In genomic region chr15:90414408-90415028, GRCh38 we compare ENCODE assay signal across 11 cellular contexts. TPM values are rescaled to one million over a fixed set of nuclear protein-coding genes. Genes with fewer than 3 reads are reported as not detected.
DNase-seq lines count a peak whose midpoint lies in the region; ATAC-seq and TF ChIP-seq lines count a peak whose summit lies in the region.
"Had no signal": no experiment of that assay in that cellular context is flagged by ENCODE, and none has a peak within 500 bp of the region (broad histone marks: within the 10 kb centered on the region; RNA-seq: fewer than 3 reads in every experiment).

No MANE protein-coding gene starts in this region.

- 56% methylated on average over 9 of the region's 9 CpGs for WGBS in suprapubic skin

- peaks cover 75% of the 10 kb centered on the region for H3K4me1 Mint-ChIP-seq in activated T-helper 2 cell treated with anti-CD3 and anti-CD28 coated beads, Interferon-gamma antibody, Interleukin-2, Interleukin-4, amounts not matched to agents 10 μg/mL and 5 μg/mL and 100 μg/mL, durations not matched to agents 14 hours and 24 hours and 36 hours (ENCODE audit: low read depth)

- peak; percentile 36 for DNase-seq in activated T-cell treated with anti-CD3 and anti-CD28 coated beads for 48 hours (ENCODE audit: low read depth)
- DNase-seq in activated T-cell treated with anti-CD3 and anti-CD28 coated beads, Interleukin-2, amount 50 U/mL, for 1 hour: no peak
- DNase-seq in activated T-helper 2 cell treated with anti-CD3 and anti-CD28 coated beads, Interferon-gamma antibody, Interleukin-2, Interleukin-4, amounts not matched to agents 10 μg/mL and 5 μg/mL and 100 μg/mL, durations not matched to agents 14 hours and 24 hours and 36 hours (ENCODE audit: low spot score): no peak
- DNase-seq in suprapubic skin (ENCODE audit: low spot score in 2 of 2): no peak
- DNase-seq in hypothalamus (lab: John Stamatoyannopoulos, UW): no peak
- DNase-seq: NCI-H526 treated with DMSO at 0.1 percent for 48 hours had no signal

- H3K36me3 Mint-ChIP-seq in activated T-helper 2 cell treated with anti-CD3 and anti-CD28 coated beads, Interferon-gamma antibody, Interleukin-2, Interleukin-4, amounts not matched to agents 10 μg/mL and 5 μg/mL and 100 μg/mL, durations not matched to agents 14 hours and 24 hours and 36 hours (ENCODE audit: low read depth): peaks cover 38% of the 10 kb centered on the region

- H3K4me1 ChIP-seq in iPS-18a (ENCODE audit: control insufficient read depth, low read depth, low read length) (peaks cover 37% of the 10 kb centered on the region), suprapubic skin (peaks cover 61% of the 10 kb centered on the region)

- H3K27me3 ChIP-seq in iPS-18a (ENCODE audit: control insufficient read depth, insufficient read depth, low read length) (no peaks in the 10 kb centered on the region), suprapubic skin (no peaks in the 10 kb centered on the region)

- peaks cover 12% of the 10 kb centered on the region for H3K9me3 Mint-ChIP-seq in activated T-helper 2 cell treated with anti-CD3 and anti-CD28 coated beads, Interferon-gamma antibody, Interleukin-2, Interleukin-4, amounts not matched to agents 10 μg/mL and 5 μg/mL and 100 μg/mL, durations not matched to agents 14 hours and 24 hours and 36 hours

- no peak for TF ChIP-seq POLR2A in suprapubic skin (IDR thresholded peaks at IDR 0.05)

- H3K36me3 ChIP-seq in iPS-18a (ENCODE audit: control insufficient read depth, low read depth, low read length) (no peaks in the 10 kb centered on the region), suprapubic skin (no peaks in the 10 kb centered on the region)

- H3K4me3 ChIP-seq in iPS-18a (ENCODE audit: low read length) (no peak overlapping the region), suprapubic skin (no peak overlapping the region)

- no peak for ATAC-seq in HG02588 (IDR thresholded peaks at IDR 0.05; ENCODE audit: unreplicated experiment)
- no peak for ATAC-seq in HG02763 (IDR thresholded peaks at IDR 0.05; ENCODE audit: unreplicated experiment)

- TF ChIP-seq EP300 in suprapubic skin (IDR thresholded peaks at IDR 0.05): no peak

- peak overlapping the region; percentile 65 for H3K4me3 Mint-ChIP-seq in activated T-helper 2 cell treated with anti-CD3 and anti-CD28 coated beads, Interferon-gamma antibody, Interleukin-2, Interleukin-4, amounts not matched to agents 10 μg/mL and 5 μg/mL and 100 μg/mL, durations not matched to agents 14 hours and 24 hours and 36 hours (ENCODE audit: low read depth)

- intact Hi-C loops in activated T-helper 2 cell treated with anti-CD3 and anti-CD28 coated beads, Interferon-gamma antibody, Interleukin-2, Interleukin-4, amounts not matched to agents 10 μg/mL and 5 μg/mL and 100 μg/mL, durations not matched to agents 14 hours and 24 hours and 36 hours (cut with micrococcal nuclease): loop anchor here (2.0 to 10.0 kb wide), 2 partner anchors 38 to 440 kb away; no protein-coding TSS in a partner anchor

- peak overlapping the region; percentile 95 for H3K27ac Mint-ChIP-seq in activated T-helper 2 cell treated with anti-CD3 and anti-CD28 coated beads, Interferon-gamma antibody, Interleukin-2, Interleukin-4, amounts not matched to agents 10 μg/mL and 5 μg/mL and 100 μg/mL, durations not matched to agents 14 hours and 24 hours and 36 hours

- H3K27ac ChIP-seq in iPS-18a (ENCODE audit: low read length) (peak overlapping the region; percentile 17), suprapubic skin (peak overlapping the region; percentile 89)
- H3K27ac ChIP-seq: C4-2B, parathyroid adenoma had no signal

- TF ChIP-seq CTCF in suprapubic skin (IDR thresholded peaks at IDR 0.05): no peak

- no peak overlapping the region for H3K9ac ChIP-seq in iPS-18a (ENCODE audit: low read length)
- H3K9ac ChIP-seq: parathyroid adenoma had no signal

- H3K9me3 ChIP-seq in iPS-18a (ENCODE audit: control insufficient read depth, low read depth, low read length) (no peaks in the 10 kb centered on the region), suprapubic skin (no peaks in the 10 kb centered on the region)

- H3K27me3 Mint-ChIP-seq in activated T-helper 2 cell treated with anti-CD3 and anti-CD28 coated beads, Interferon-gamma antibody, Interleukin-2, Interleukin-4, amounts not matched to agents 10 μg/mL and 5 μg/mL and 100 μg/mL, durations not matched to agents 14 hours and 24 hours and 36 hours (ENCODE audit: low read depth): no peaks in the 10 kb centered on the region

RNA-seq across cellular contexts. Expression of gene IQGAP1, which starts 26.5 kb away (rescaled TPM):
- 186 and 196 TPM in 2 replicates for total RNA-seq in activated T-helper 2 cell treated with anti-CD3 and anti-CD28 coated beads, Interferon-gamma antibody, Interleukin-2, Interleukin-4, amounts not matched to agents 10 μg/mL and 5 μg/mL and 100 μg/mL, durations not matched to agents 14 hours and 24 hours and 36 hours
- total RNA-seq in suprapubic skin: 100 to 1,000 TPM; 206 to 448 (median 215) TPM
